ENCODE assay signal across 26 cellular contexts in the genomic region with DNA sequence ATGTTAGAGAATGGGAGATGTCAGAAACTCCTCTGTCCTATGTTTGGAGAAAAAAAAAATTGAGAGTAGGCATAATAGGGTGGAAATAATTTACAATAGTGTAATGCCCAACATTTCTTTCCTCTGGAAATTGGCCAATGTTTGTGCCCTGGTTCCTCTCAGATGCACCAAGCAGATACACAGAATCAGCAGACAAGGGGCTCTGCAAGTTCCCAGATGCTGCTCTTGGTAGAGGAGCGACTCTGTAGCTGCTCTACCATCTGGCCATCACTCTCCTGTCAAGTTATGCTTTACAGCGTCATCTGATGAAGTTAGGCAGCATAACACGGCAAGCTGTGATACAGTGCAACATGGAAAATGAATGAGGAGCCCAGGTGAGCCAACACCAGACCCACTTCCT.
"Had no signal": no experiment of that assay in that cellular context is flagged by ENCODE, and none has a peak within 500 bp of the region (broad histone marks: within the 10 kb centered on the region; RNA-seq: fewer than 3 reads in every experiment).

No MANE protein-coding gene starts in this region.

- H3K36me3 Mint-ChIP-seq: activated CD8-positive, alpha-beta memory T cell treated with anti-CD3 and anti-CD28 coated beads, Interleukin-2, amount 10 ng/mL, durations not matched to agents 7 days and 5 days; activated naive CD4-positive, alpha-beta T cell treated with anti-CD3 and anti-CD28 coated beads, Interleukin-2, amount 50 U/mL, for 72 hours had no signal

- H3K4me1 Mint-ChIP-seq: central memory CD8-positive, alpha-beta T cell had no signal

- H3K27ac Mint-ChIP-seq: activated CD8-positive, alpha-beta memory T cell treated with anti-CD3 and anti-CD28 coated beads, Interleukin-2, amount 10 ng/mL, durations not matched to agents 7 days and 5 days; activated naive CD4-positive, alpha-beta T cell treated with anti-CD3 and anti-CD28 coated beads, Interleukin-2, amount 50 U/mL, for 72 hours; activated naive CD8-positive, alpha-beta T cell treated with anti-CD3 and anti-CD28 coated beads, Interleukin-2, amount 50 U/mL, for 24 hours; activated T-cell treated with anti-CD3 and anti-CD28 coated beads, Interleukin-2, amount 50 U/mL, for 24 hours; activated T-helper 1 cell treated with anti-CD3 and anti-CD28 coated beads, Interleukin-12 subunit alpha, Interleukin-12 subunit beta, Interleukin-2, Interleukin-4 antibody, amounts not matched to agents 30 ng/mL and 10 ng/mL and 1 ng/mL, durations not matched to agents 14 hours and 24 hours and 36 hours; T-helper 1 cell treated with Interleukin-12 subunit alpha and Interleukin-12 subunit beta and Interleukin-4 antibody, amounts not matched to agents 30 μg/mL and 1 μg/mL, for 36 hours had no signal

- ATAC-seq: activated CD4-positive, CD25-positive, alpha-beta regulatory T cell treated with anti-CD3 and anti-CD28 coated beads, Interleukin-2, amount 50 U/mL, for 24 hours; activated CD8-positive, alpha-beta memory T cell treated with anti-CD3 and anti-CD28 coated beads, Interleukin-2, amount 10 ng/mL, durations not matched to agents 7 days and 5 days; activated naive CD4-positive, alpha-beta T cell treated with anti-CD3 and anti-CD28 coated beads, Interleukin-2, amount 50 U/mL, for 72 hours; activated naive CD8-positive, alpha-beta T cell treated with anti-CD3 and anti-CD28 coated beads, Interleukin-2, amount 50 U/mL, for 24 hours; body of pancreas; Panc1; Right ventricle myocardium inferior had no signal

- DNase-seq: activated CD4-positive, alpha-beta T cell treated with anti-CD3 and anti-CD28 coated beads for 48 hours; activated CD4-positive, alpha-beta T cell treated with anti-CD3 and anti-CD28 coated beads, Interleukin-2, amount 50 U/mL, for 4 hours; activated CD8-positive, alpha-beta memory T cell treated with anti-CD3 and anti-CD28 coated beads, Interleukin-2, amount 10 ng/mL, durations not matched to agents 7 days and 5 days; activated effector memory CD4-positive, alpha-beta T cell treated with Interleukin-2 at 50 U/mL for 16 hours; activated naive CD4-positive, alpha-beta T cell; activated naive CD8-positive, alpha-beta T cell treated with anti-CD3 and anti-CD28 coated beads, Interleukin-2, amount 50 U/mL, for 24 hours; activated T-cell treated with anti-CD3 and anti-CD28 coated beads, Interleukin-2, amount 50 U/mL, for 24 hours; amniotic stem cell; body of pancreas; cortex of kidney; Kasumi-1; NCI-H146; NCI-H2029; NCI-H2107; NCI-H510A treated with DMSO at 0.1 percent for 48 hours; NCI-H748 treated with DMSO at 0.1 percent for 48 hours; NK-92 treated with Interleukin-12 subunit alpha and Interleukin-12 subunit beta, amount 100 ng/mL, for 24 hours; OCI-M1; RPMI8226 had no signal

- H3K9me3 Mint-ChIP-seq: activated naive CD4-positive, alpha-beta T cell treated with anti-CD3 and anti-CD28 coated beads, Interleukin-2, amount 50 U/mL, for 72 hours; activated naive CD8-positive, alpha-beta T cell treated with anti-CD3 and anti-CD28 coated beads, Interleukin-2, amount 50 U/mL, for 24 hours; activated T-cell treated with anti-CD3 and anti-CD28 coated beads, Interleukin-2, amount 50 U/mL, for 24 hours; activated T-helper 1 cell treated with anti-CD3 and anti-CD28 coated beads, Interleukin-12 subunit alpha, Interleukin-12 subunit beta, Interleukin-2, Interleukin-4 antibody, amounts not matched to agents 30 ng/mL and 10 ng/mL and 1 ng/mL, durations not matched to agents 14 hours and 24 hours and 36 hours; central memory CD8-positive, alpha-beta T cell; T-helper 1 cell treated with Interleukin-12 subunit alpha and Interleukin-12 subunit beta and Interleukin-4 antibody, amounts not matched to agents 30 μg/mL and 1 μg/mL, for 36 hours had no signal

- H3K4me3 Mint-ChIP-seq: activated CD8-positive, alpha-beta memory T cell treated with anti-CD3 and anti-CD28 coated beads, Interleukin-2, amount 10 ng/mL, durations not matched to agents 7 days and 5 days; activated naive CD8-positive, alpha-beta T cell treated with anti-CD3 and anti-CD28 coated beads, Interleukin-2, amount 50 U/mL, for 24 hours; activated T-cell treated with anti-CD3 and anti-CD28 coated beads, Interleukin-2, amount 50 U/mL, for 24 hours; activated T-helper 1 cell treated with anti-CD3 and anti-CD28 coated beads, Interleukin-12 subunit alpha, Interleukin-12 subunit beta, Interleukin-2, Interleukin-4 antibody, amounts not matched to agents 30 ng/mL and 10 ng/mL and 1 ng/mL, durations not matched to agents 14 hours and 24 hours and 36 hours; central memory CD8-positive, alpha-beta T cell; T-helper 1 cell treated with Interleukin-12 subunit alpha and Interleukin-12 subunit beta and Interleukin-4 antibody, amounts not matched to agents 30 μg/mL and 1 μg/mL, for 36 hours had no signal
